21 cellular contexts compared by ENCODE assay signal in the genomic region with DNA sequence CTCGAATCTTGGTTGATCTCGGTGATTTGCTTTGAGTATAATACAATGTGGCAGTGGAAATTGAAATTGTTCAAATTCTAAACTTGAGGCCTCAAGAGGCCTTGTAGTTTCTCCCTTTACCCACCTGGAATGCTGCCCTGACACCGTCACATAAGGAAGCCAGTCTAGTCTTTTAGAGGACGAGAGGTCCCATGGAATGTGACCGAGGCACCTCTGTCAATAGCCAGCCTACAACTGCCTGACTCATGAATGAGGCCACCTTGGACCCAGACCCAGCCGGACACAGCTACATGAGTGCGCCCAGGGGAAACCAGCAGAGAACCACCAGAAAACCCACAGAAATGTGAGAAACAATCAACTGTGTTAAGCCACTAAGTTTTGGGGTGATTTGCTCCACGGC.
"Had no signal": no experiment of that assay in that cellular context is flagged by ENCODE, and none has a peak within 500 bp of the region (broad histone marks: within the 10 kb centered on the region; RNA-seq: fewer than 3 reads in every experiment).

No MANE protein-coding gene starts in this region.

- H3K27ac Mint-ChIP-seq: activated CD4-positive, alpha-beta memory T cell treated with anti-CD3 and anti-CD28 coated beads, Interleukin-2, amount 10 ng/mL, durations not matched to agents 7 days and 5 days; activated CD4-positive, alpha-beta T cell treated with anti-CD3 and anti-CD28 coated beads, Interleukin-2, amount 10 ng/mL, durations not matched to agents 24 days and 14 days; activated naive CD8-positive, alpha-beta T cell treated with anti-CD3 and anti-CD28 coated beads, Interleukin-2, amount 50 U/mL, for 24 hours; dendritic cell treated with granulocyte-macrophage colony-stimulating factor and Interleukin-4, amounts not matched to agents 40 ng/mL and 50 ng/mL, for 4 days; immature natural killer cell; memory B cell; neural progenitor cell; T-helper 1 cell treated with Interleukin-12 subunit alpha and Interleukin-12 subunit beta and Interleukin-4 antibody, amounts not matched to agents 30 μg/mL and 1 μg/mL, for 36 hours; type B pancreatic cell had no signal

- H3K4me1 ChIP-seq: neural progenitor cell had no signal

- ATAC-seq: activated naive CD8-positive, alpha-beta T cell treated with anti-CD3 and anti-CD28 coated beads, Interleukin-2, amount 50 U/mL, for 24 hours; foreskin keratinocyte; mucosa of descending colon had no signal

- H3K27ac ChIP-seq: foreskin keratinocyte, neural progenitor cell had no signal

- H3K4me3 ChIP-seq: mucosa of descending colon, neural progenitor cell, spleen, testis had no signal

- H3K27me3 ChIP-seq: foreskin keratinocyte, neural progenitor cell, spleen, testis had no signal

- H2AFZ ChIP-seq: neural progenitor cell had no signal

- H3K4me1 Mint-ChIP-seq: activated CD4-positive, alpha-beta memory T cell treated with anti-CD3 and anti-CD28 coated beads, Interleukin-2, amount 10 ng/mL, durations not matched to agents 7 days and 5 days; activated CD4-positive, alpha-beta T cell treated with anti-CD3 and anti-CD28 coated beads, Interleukin-2, amount 10 ng/mL, durations not matched to agents 24 days and 14 days had no signal

- H3K27me3 Mint-ChIP-seq: activated CD4-positive, alpha-beta memory T cell treated with anti-CD3 and anti-CD28 coated beads, Interleukin-2, amount 10 ng/mL, durations not matched to agents 7 days and 5 days; activated CD4-positive, alpha-beta T cell treated with anti-CD3 and anti-CD28 coated beads, Interleukin-2, amount 10 ng/mL, durations not matched to agents 24 days and 14 days; activated naive CD8-positive, alpha-beta T cell treated with anti-CD3 and anti-CD28 coated beads, Interleukin-2, amount 50 U/mL, for 24 hours; brain; dendritic cell treated with granulocyte-macrophage colony-stimulating factor and Interleukin-4, amounts not matched to agents 40 ng/mL and 50 ng/mL, for 4 days; memory B cell; type B pancreatic cell had no signal

- DNase-seq: activated CD4-positive, alpha-beta memory T cell treated with anti-CD3 and anti-CD28 coated beads, Interleukin-2, amount 10 ng/mL, durations not matched to agents 7 days and 5 days; activated CD4-positive, alpha-beta T cell treated with anti-CD3 and anti-CD28 coated beads, Interleukin-2, amount 10 ng/mL, durations not matched to agents 24 days and 14 days; activated gamma-delta T cell; activated naive CD4-positive, alpha-beta T cell treated with anti-CD3 and anti-CD28 coated beads, Interleukin-2, amount 50 U/mL, for 16 hours; activated naive CD8-positive, alpha-beta T cell treated with anti-CD3 and anti-CD28 coated beads, Interleukin-2, amount 50 U/mL, for 24 hours; activated T-cell treated with anti-CD3 and anti-CD28 coated beads for 4 hours; caudate nucleus; effector CD4-positive, alpha-beta T cell; foreskin keratinocyte; immature natural killer cell; mucosa of descending colon; spleen; stimulated activated CD4-positive, alpha-beta T cell treated with anti-CD3 and anti-CD28 coated beads, Interleukin-4, amount 100 ng/mL, for 1 hour; stimulated activated naive CD4-positive, alpha-beta T cell; testis had no signal

- H3K9me3 ChIP-seq: mucosa of descending colon, spleen, testis had no signal

- H3K36me3 ChIP-seq: neural progenitor cell had no signal

- H3K4me2 ChIP-seq: neural progenitor cell had no signal

- H3K36me3 Mint-ChIP-seq: brain, immature natural killer cell, memory B cell had no signal

- H3K4me3 Mint-ChIP-seq: activated CD4-positive, alpha-beta memory T cell treated with anti-CD3 and anti-CD28 coated beads, Interleukin-2, amount 10 ng/mL, durations not matched to agents 7 days and 5 days; activated CD4-positive, alpha-beta T cell treated with anti-CD3 and anti-CD28 coated beads, Interleukin-2, amount 10 ng/mL, durations not matched to agents 24 days and 14 days; activated naive CD8-positive, alpha-beta T cell treated with anti-CD3 and anti-CD28 coated beads, Interleukin-2, amount 50 U/mL, for 24 hours; brain; dendritic cell treated with granulocyte-macrophage colony-stimulating factor and Interleukin-4, amounts not matched to agents 40 ng/mL and 50 ng/mL, for 4 days; immature natural killer cell; memory B cell; neural progenitor cell; T-helper 1 cell treated with Interleukin-12 subunit alpha and Interleukin-12 subunit beta and Interleukin-4 antibody, amounts not matched to agents 30 μg/mL and 1 μg/mL, for 36 hours; type B pancreatic cell had no signal

- H3K9me3 Mint-ChIP-seq: activated CD4-positive, alpha-beta memory T cell treated with anti-CD3 and anti-CD28 coated beads, Interleukin-2, amount 10 ng/mL, durations not matched to agents 7 days and 5 days; activated CD4-positive, alpha-beta T cell treated with anti-CD3 and anti-CD28 coated beads, Interleukin-2, amount 10 ng/mL, durations not matched to agents 24 days and 14 days; activated naive CD8-positive, alpha-beta T cell treated with anti-CD3 and anti-CD28 coated beads, Interleukin-2, amount 50 U/mL, for 24 hours; brain; dendritic cell treated with granulocyte-macrophage colony-stimulating factor and Interleukin-4, amounts not matched to agents 40 ng/mL and 50 ng/mL, for 4 days; immature natural killer cell; memory B cell; neural progenitor cell; T-helper 1 cell treated with Interleukin-12 subunit alpha and Interleukin-12 subunit beta and Interleukin-4 antibody, amounts not matched to agents 30 μg/mL and 1 μg/mL, for 36 hours; type B pancreatic cell had no signal
